8 cellular contexts compared by ENCODE assay signal in the genomic region with DNA sequence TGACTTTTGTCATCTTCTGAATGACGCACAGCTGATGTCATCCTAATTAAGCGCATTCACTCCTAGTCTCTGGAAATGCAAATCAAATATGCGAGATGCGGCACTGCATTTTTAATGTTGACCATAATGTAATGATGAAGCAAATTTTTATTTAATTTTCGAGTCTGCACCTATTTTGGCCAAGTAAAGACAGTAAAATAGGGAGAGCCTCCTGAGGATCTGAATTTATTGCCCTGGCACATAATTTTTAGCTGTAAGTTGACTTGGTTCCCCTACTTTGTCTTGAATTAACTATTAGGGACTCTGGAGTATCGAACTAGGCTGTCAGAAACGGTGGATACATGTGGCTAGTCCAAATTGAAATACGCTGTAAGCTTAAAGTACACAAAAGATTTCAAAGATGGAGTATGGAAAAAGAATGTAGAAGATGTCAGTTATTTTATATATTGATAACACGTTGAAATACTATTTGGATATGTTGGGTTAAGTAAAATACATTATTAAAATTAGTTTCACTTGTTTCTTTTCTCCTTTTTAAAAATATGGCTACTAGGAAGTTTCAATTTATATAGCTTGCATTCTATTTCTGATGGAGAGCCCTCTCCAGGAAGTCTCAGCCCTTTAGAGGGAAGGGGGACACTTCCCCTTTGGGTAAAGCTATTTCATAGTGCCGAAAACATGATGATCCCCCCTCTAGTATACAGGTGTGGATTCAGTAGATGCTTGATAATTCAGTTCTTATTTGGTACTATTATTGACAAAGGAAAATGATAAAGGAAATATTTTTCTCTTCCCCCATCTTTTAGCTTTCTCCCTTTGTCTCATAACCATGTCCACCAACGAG. TPM values are rescaled to one million over a fixed set of nuclear protein-coding genes. Genes with fewer than 3 reads are reported as not detected.
DNase-seq lines count a peak whose midpoint lies in the region; ATAC-seq and TF ChIP-seq lines count a peak whose summit lies in the region.

No MANE protein-coding gene starts in this region.

- H3K4me1 Mint-ChIP-seq in activated T-helper 1 cell treated with anti-CD3 and anti-CD28 coated beads, Interleukin-12 subunit alpha, Interleukin-12 subunit beta, Interleukin-2, Interleukin-4 antibody, amounts not matched to agents 30 ng/mL and 10 ng/mL and 1 ng/mL, durations not matched to agents 14 hours and 24 hours and 36 hours (ENCODE audit: low read depth) = peaks cover 27% of the 10 kb centered on the region

- H3K36me3 Mint-ChIP-seq in activated T-helper 1 cell treated with anti-CD3 and anti-CD28 coated beads, Interleukin-12 subunit alpha, Interleukin-12 subunit beta, Interleukin-2, Interleukin-4 antibody, amounts not matched to agents 30 ng/mL and 10 ng/mL and 1 ng/mL, durations not matched to agents 14 hours and 24 hours and 36 hours (ENCODE audit: low read depth) = peaks cover 38% of the 10 kb centered on the region

- H3K4me1 ChIP-seq in heart left ventricle (peaks cover 0 to 24% (median 15%) of the 10 kb centered on the region in 12 donors), iPS-20b (ENCODE audit: insufficient read depth, low read length) (peaks cover 16% of the 10 kb centered on the region; the same call in 1 of the 2 replicates)

- intact Hi-C loops in heart left ventricle (cut with DNase I) (loop anchor here in 2 of 10 donors (5.0 to 10.0 kb wide), 3 partner anchors 44 to 68 kb away; no protein-coding TSS in a partner anchor), left ventricle myocardium superior (cut with micrococcal nuclease) (no loop called here)
- intact Hi-C loops in activated T-helper 1 cell treated with anti-CD3 and anti-CD28 coated beads, Interleukin-12 subunit alpha, Interleukin-12 subunit beta, Interleukin-2, Interleukin-4 antibody, amounts not matched to agents 30 ng/mL and 10 ng/mL and 1 ng/mL, durations not matched to agents 14 hours and 24 hours and 36 hours (cut with micrococcal nuclease) = loop anchor here (1.0 to 5.0 kb wide), 4 partner anchors 66 to 319 kb away; a partner anchor contains a TSS

- 13 to 21% (median 19%) methylated on average over 11 of the region's 11 CpGs for WGBS in heart left ventricle, 4 donors

- ATAC-seq in heart left ventricle (no peak), left ventricle myocardium superior (no peak), GM18519 (IDR thresholded peaks at IDR 0.05; ENCODE audit: low FRiP score, unreplicated experiment) (no peak)

- H3K27ac ChIP-seq in heart left ventricle (peak overlapping the region in 10 of 12 donors; percentile 72 to 92 (median 81)), iPS-20b (ENCODE audit: low read length) (no peak overlapping the region), substantia nigra (ENCODE audit: low read depth, low read length, poor library complexity, severe bottlenecking) (peak overlapping the region; percentile 72)

- peak overlapping the region; percentile 96 for H3K9ac ChIP-seq in iPS-20b (ENCODE audit: low read depth, low read length)

- no peaks in the 10 kb centered on the region for H3K27me3 ChIP-seq in heart left ventricle
- no peaks in the 10 kb centered on the region for H3K27me3 ChIP-seq in iPS-20b (ENCODE audit: insufficient read depth, low read length)

- no peaks in the 10 kb centered on the region for H3K27me3 Mint-ChIP-seq in activated T-helper 1 cell treated with anti-CD3 and anti-CD28 coated beads, Interleukin-12 subunit alpha, Interleukin-12 subunit beta, Interleukin-2, Interleukin-4 antibody, amounts not matched to agents 30 ng/mL and 10 ng/mL and 1 ng/mL, durations not matched to agents 14 hours and 24 hours and 36 hours (ENCODE audit: insufficient read depth)

- DNase-seq in heart left ventricle (no peak), left ventricle myocardium superior (no peak), substantia nigra (lab: John Stamatoyannopoulos, UW) (no peak), NCI-H128 (lab: John Stamatoyannopoulos, UW; ENCODE audit: unreplicated experiment) (no peak)
- DNase-seq in activated T-helper 1 cell treated with anti-CD3 and anti-CD28 coated beads, Interleukin-12 subunit alpha, Interleukin-12 subunit beta, Interleukin-2, Interleukin-4 antibody, amounts not matched to agents 30 ng/mL and 10 ng/mL and 1 ng/mL, durations not matched to agents 14 hours and 24 hours and 36 hours (ENCODE audit: low spot score) = no peak
- DNase-seq in activated CD8-positive, alpha-beta memory T cell treated with anti-CD3 and anti-CD28 coated beads for 24 hours = no peak

- TF ChIP-seq CTCF in heart left ventricle (IDR thresholded peaks at IDR 0.05) = no peak

- H3K36me3 ChIP-seq in heart left ventricle = peaks cover 0 to 46% (median 43%) of the 10 kb centered on the region in 9 donors
- H3K36me3 ChIP-seq in iPS-20b (ENCODE audit: insufficient read depth, low read depth, low read length) = peaks cover 55% of the 10 kb centered on the region

- H3K4me3 ChIP-seq in heart left ventricle = peak overlapping the region; percentile 70 to 99 (median 88)
- H3K4me3 ChIP-seq in iPS-20b (ENCODE audit: low read length) = peak overlapping the region; percentile 85

- H3K9me3 Mint-ChIP-seq in activated T-helper 1 cell treated with anti-CD3 and anti-CD28 coated beads, Interleukin-12 subunit alpha, Interleukin-12 subunit beta, Interleukin-2, Interleukin-4 antibody, amounts not matched to agents 30 ng/mL and 10 ng/mL and 1 ng/mL, durations not matched to agents 14 hours and 24 hours and 36 hours = no peaks in the 10 kb centered on the region

- H3K9me3 ChIP-seq in heart left ventricle (no peaks in the 10 kb centered on the region), iPS-20b (ENCODE audit: insufficient read depth, low read depth, low read length) (no peaks in the 10 kb centered on the region)

- no peak for TF ChIP-seq POLR2A in heart left ventricle (IDR thresholded peaks at IDR 0.05)

- peak overlapping the region; percentile 96 for H3K4me3 Mint-ChIP-seq in activated T-helper 1 cell treated with anti-CD3 and anti-CD28 coated beads, Interleukin-12 subunit alpha, Interleukin-12 subunit beta, Interleukin-2, Interleukin-4 antibody, amounts not matched to agents 30 ng/mL and 10 ng/mL and 1 ng/mL, durations not matched to agents 14 hours and 24 hours and 36 hours

- H3K27ac Mint-ChIP-seq in activated T-helper 1 cell treated with anti-CD3 and anti-CD28 coated beads, Interleukin-12 subunit alpha, Interleukin-12 subunit beta, Interleukin-2, Interleukin-4 antibody, amounts not matched to agents 30 ng/mL and 10 ng/mL and 1 ng/mL, durations not matched to agents 14 hours and 24 hours and 36 hours = peak overlapping the region; percentile 97

RNA-seq across cellular contexts. Expression of a gene that starts 1.0 kb away (rescaled TPM):
- total RNA-seq in heart left ventricle (10 to 100 TPM; 12.6 to 50.7 (median 20.4) TPM), left ventricle myocardium superior (21.3 TPM)
- polyA plus RNA-seq in heart left ventricle = 10 to 100 TPM; 10.6 to 37.9 TPM
- total RNA-seq in activated T-helper 1 cell treated with anti-CD3 and anti-CD28 coated beads, Interleukin-12 subunit alpha, Interleukin-12 subunit beta, Interleukin-2, Interleukin-4 antibody, amounts not matched to agents 30 ng/mL and 10 ng/mL and 1 ng/mL, durations not matched to agents 14 hours and 24 hours and 36 hours = 205 and 224 TPM in 2 replicates

RNA-seq across cellular contexts. Expression of a gene that starts 40.3 kb away (rescaled TPM):
- total RNA-seq in heart left ventricle = 10 to 100 TPM in 1 of 9 donors, 1 to 10 TPM in 8; 4.1 to 11.8 (median 5.3) TPM
- 1 to 10 TPM; 6.8 to 7.2 TPM for polyA plus RNA-seq in heart left ventricle
- 5.0 TPM for total RNA-seq in left ventricle myocardium superior
- total RNA-seq in activated T-helper 1 cell treated with anti-CD3 and anti-CD28 coated beads, Interleukin-12 subunit alpha, Interleukin-12 subunit beta, Interleukin-2, Interleukin-4 antibody, amounts not matched to agents 30 ng/mL and 10 ng/mL and 1 ng/mL, durations not matched to agents 14 hours and 24 hours and 36 hours = 23.7 and 24.9 TPM in 2 replicates
